26 cellular contexts compared by ENCODE assay signal in the genomic region with DNA sequence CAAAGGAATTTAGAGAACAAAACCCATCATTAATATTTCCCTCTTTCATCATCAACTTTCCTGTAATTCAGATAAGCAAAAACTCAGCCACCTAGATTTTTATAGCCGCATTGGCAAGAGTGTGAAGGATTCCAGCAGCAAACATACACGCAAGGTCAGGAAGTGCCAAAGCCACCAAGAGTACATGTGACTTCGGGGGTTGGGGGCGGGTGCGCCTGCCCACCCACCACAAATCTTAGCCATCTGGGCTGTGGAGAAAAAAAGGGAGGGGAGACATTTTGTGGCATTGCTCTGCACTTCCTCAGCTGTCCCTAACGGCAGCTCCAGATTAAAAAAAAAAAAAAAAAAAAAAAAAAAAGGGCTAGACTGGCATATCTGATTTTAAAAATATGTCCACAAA.
A peak's percentile ranks its signal among the peaks of the same experiment; 100 is the strongest.
DNase-seq lines count a peak whose midpoint lies in the region; ATAC-seq, FAIRE-seq and TF ChIP-seq lines count a peak whose summit lies in the region.
"Had no signal": no experiment of that assay in that cellular context is flagged by ENCODE, and none has a peak within 500 bp of the region (broad histone marks: within the 10 kb centered on the region; RNA-seq: fewer than 3 reads in every experiment).

No MANE protein-coding gene starts in this region.

- H3K9me3 ChIP-seq in thoracic aorta (no peaks in the 10 kb centered on the region), mammary epithelial cell (replicated peaks; ENCODE audit: insufficient read depth, low read length) (no peaks in the 10 kb centered on the region)
- H3K9me3 ChIP-seq: breast epithelium, esophagus squamous epithelium, thyroid gland had no signal

- peak overlapping the region; percentile 66 to 68 for H3K27ac Mint-ChIP-seq in T-cell

- DNase-seq in left ventricle myocardium superior: no peak
- DNase-seq in Right ventricle myocardium inferior (ENCODE audit: missing footprints): no peak
- DNase-seq in T-cell: peak in 4 of 34 experiments; percentile 4 to 8 (median 6)
- peak; percentile 13 for DNase-seq in fibroblast of villous mesenchyme (ENCODE audit: low read depth)
- DNase-seq in thoracic aorta (ENCODE audit: low spot score): no peak
- no peak for DNase-seq in mammary epithelial cell
- DNase-seq in NCI-H187 (lab: John Stamatoyannopoulos, UW): no peak
- DNase-seq in RCC 7860 (ENCODE audit: low spot score): no peak
- DNase-seq: activated CD4-positive, alpha-beta T cell treated with anti-CD3 and anti-CD28 coated beads for 1 hour; activated CD8-positive, alpha-beta memory T cell treated with anti-CD3 and anti-CD28 coated beads, Interleukin-2, amount 50 U/mL, for 4 hours; esophagus squamous epithelium; GF-D8; glutamatergic neuron; H9; NCI-H1092; NCI-H2107; NCI-H510A treated with DMSO at 0.1 percent for 48 hours; posterior cingulate gyrus; SHP77 treated with DMSO at 0.1 percent for 48 hours; stimulated activated CD4-positive, alpha-beta T cell treated with anti-CD3 and anti-CD28 coated beads, Interleukin-4, amount 100 ng/mL, for 24 hours; thyroid gland had no signal

- in situ Hi-C loops in mammary epithelial cell (cut with MboI; ENCODE audit: low sequenced_read_pairs in 2 of 2): no loop called here

- CTCF ChIA-PET in T-cell (lab: Charles Lee) (interaction anchor here in 1 of 2 donors (0.7 to 1.6 kb wide), 3 partner anchors 8 to 478 kb away, joined by 5 to 11 read pairs (median 6); no protein-coding TSS in a partner anchor), mammary epithelial cell (lab: Charles Lee; ENCODE audit: low non-redundant PET) (no interaction called here)

- no peak overlapping the region for H2AFZ ChIP-seq in mammary epithelial cell (ENCODE audit: low read depth, low read length)

- no peak overlapping the region for H3K9ac ChIP-seq in mammary epithelial cell (ENCODE audit: insufficient read depth, low read length)

- H3K4me3 ChIP-seq in fibroblast of villous mesenchyme (ENCODE audit: low read depth, low read length) (no peak overlapping the region), thoracic aorta (peak overlapping the region; percentile 37), mammary epithelial cell (replicated peaks in 1 of 3; ENCODE audit: insufficient read depth in 1 of 3, low read depth in 2 of 3, low read length in 3 of 3) (no peak overlapping the region)
- H3K4me3 ChIP-seq: breast epithelium, esophagus squamous epithelium, lung, thyroid gland had no signal

- dilution Hi-C loops in mammary epithelial cell (cut with HindIII; ENCODE audit: low sequenced_read_pairs): no loop called here

- H3K79me2 ChIP-seq in mammary epithelial cell (ENCODE audit: insufficient read depth, low read length): peaks cover 2% of the 10 kb centered on the region

- H3K27me3 ChIP-seq in thoracic aorta (replicated peaks; ENCODE audit: insufficient read depth) (no peaks in the 10 kb centered on the region), mammary epithelial cell (ENCODE audit: insufficient read depth, low read length) (no peaks in the 10 kb centered on the region)
- H3K27me3 ChIP-seq: breast epithelium, esophagus squamous epithelium, thyroid gland had no signal

- H4K20me1 ChIP-seq in mammary epithelial cell (ENCODE audit: insufficient read depth, low read length): no peaks in the 10 kb centered on the region

- H3K36me3 ChIP-seq in thoracic aorta (no peaks in the 10 kb centered on the region), mammary epithelial cell (ENCODE audit: insufficient read depth, low read length) (no peaks in the 10 kb centered on the region)
- H3K36me3 ChIP-seq: breast epithelium, esophagus squamous epithelium, thyroid gland had no signal

- peaks cover 3% of the 10 kb centered on the region for H3K36me3 Mint-ChIP-seq in T-cell

- peak; percentile 58 for ATAC-seq in left ventricle myocardium superior
- ATAC-seq in Right ventricle myocardium inferior: no peak
- peak in 2 of 4 experiments; percentile 28 to 37 for ATAC-seq in T-cell (replicated peaks in 1 of 4)
- ATAC-seq in thoracic aorta (ENCODE audit: insufficient number of reproducible peaks, low FRiP score, low read depth): no peak

- no peaks in the 10 kb centered on the region for H3K27me3 Mint-ChIP-seq in T-cell

- POLR2A ChIA-PET in T-cell (lab: Charles Lee): interaction anchor here in 1 of 2 donors (0.6 to 0.7 kb wide), 2 partner anchors 9 to 926 kb away, joined by 3 to 4 read pairs; no protein-coding TSS in a partner anchor

- TF ChIP-seq CTCF in fibroblast of villous mesenchyme (IDR thresholded peaks at IDR 0.05; ENCODE audit: insufficient read depth, low read depth, low read length): no peak
- no peak for TF ChIP-seq CTCF in thoracic aorta (IDR thresholded peaks at IDR 0.05)
- TF ChIP-seq CTCF in mammary epithelial cell (conservative IDR thresholded peaks at IDR 0.05 in 1 of 2, IDR thresholded peaks at IDR 0.05 in 1 of 2; ENCODE audit: extremely low read depth in 1 of 2, insufficient read depth in 1 of 2, low read depth in 1 of 2, low read length in 2 of 2): no peak

- intact Hi-C loops in left ventricle myocardium superior (cut with micrococcal nuclease): loop anchor here (10.0 kb wide), 1 partner anchor 127 kb away; no protein-coding TSS in a partner anchor
- intact Hi-C loops in Right ventricle myocardium inferior (cut with DNase I): no loop called here
- intact Hi-C loops in mammary epithelial cell (cut with micrococcal nuclease): no loop called here

- no peak overlapping the region for H3K4me2 ChIP-seq in mammary epithelial cell (ENCODE audit: insufficient read depth, low read depth, low read length)

- no peak for FAIRE-seq in RCC 7860 (lab: Jason Lieb, UNC)
- FAIRE-seq: D721Med, GM12891 had no signal

- H3K4me1 ChIP-seq in thoracic aorta (ENCODE audit: control insufficient read depth in 1 of 2, low read depth in 2 of 2) (peaks cover 4 to 17% of the 10 kb centered on the region in 2 donors), mammary epithelial cell (ENCODE audit: insufficient read depth, low read length) (peaks cover 19% of the 10 kb centered on the region)
- H3K4me1 ChIP-seq: breast epithelium had no signal

- 78% methylated on average over 6 of the region's 6 CpGs for WGBS in mammary epithelial cell (ENCODE audit: low coverage, missing lambda C conversion rate)

- peaks cover 0 to 5% (median 2%) of the 10 kb centered on the region in 3 donors for H3K9me3 Mint-ChIP-seq in T-cell
- H3K9me3 Mint-ChIP-seq: nephron had no signal

- H3K27ac ChIP-seq in thoracic aorta: no peak overlapping the region
- no peak overlapping the region for H3K27ac ChIP-seq in mammary epithelial cell (ENCODE audit: insufficient read depth, low read depth, low read length)
- H3K27ac ChIP-seq: breast epithelium, esophagus squamous epithelium, thyroid gland had no signal

- peak overlapping the region in 2 of 3 donors; percentile 22 to 48 for H3K4me3 Mint-ChIP-seq in T-cell
- H3K4me3 Mint-ChIP-seq: H9, nephron had no signal

- BruUV-seq in mammary epithelial cell (replicated peaks; lab: Mats Ljungman, UMichigan): no TSS peak

- peaks cover 83 to 91% (median 84%) of the 10 kb centered on the region in 3 donors for H3K4me1 Mint-ChIP-seq in T-cell
